Comparison of ENCODE assay signal across 1 cellular context in genomic region chr6:56255370-56255769, GRCh38.
TF ChIP-seq lines count a peak whose summit lies in the region.

No MANE protein-coding gene starts in this region.

TF ChIP-seq in H1, 55 proteins besides CTCF, POLR2A, EP300 and RAD21:
- no peak for TF ChIP-seq CHD7 (IDR thresholded peaks at IDR 0.05; ENCODE audit: insufficient replicate concordance, low read length)
- no peak for TF ChIP-seq SIRT6 (IDR thresholded peaks at IDR 0.05; ENCODE audit: low read length)
- TF ChIP-seq CEBPB (IDR thresholded peaks at IDR 0.05; ENCODE audit: low read depth, low read length): no peak
- TF ChIP-seq NANOG (IDR thresholded peaks at IDR 0.05; ENCODE audit: insufficient read depth, low read depth, low read length, poor library complexity, severe bottlenecking): no peak
- TF ChIP-seq CBX5 (IDR thresholded peaks at IDR 0.05; ENCODE audit: low read depth, low read length): no peak
- no peak for TF ChIP-seq TBP (IDR thresholded peaks at IDR 0.05; ENCODE audit: low read depth, low read length)
- TF ChIP-seq EZH2 (IDR thresholded peaks at IDR 0.05; ENCODE audit: low read depth, low read length, severe bottlenecking): no peak
- no peak for TF ChIP-seq TAF1 (IDR thresholded peaks at IDR 0.05; ENCODE audit: low read depth, low read length)
- TF ChIP-seq EGR1 (IDR thresholded peaks at IDR 0.05; ENCODE audit: borderline replicate concordance, low read depth, low read length): no peak
- TF ChIP-seq SIN3A (conservative IDR thresholded peaks at IDR 0.05 in 1 of 2, IDR thresholded peaks at IDR 0.05 in 1 of 2; ENCODE audit: low read depth in 1 of 2, low read length in 2 of 2): no peak
- TF ChIP-seq CREB1 (IDR thresholded peaks at IDR 0.05): no peak
- TF ChIP-seq POLR2AphosphoS5 (IDR thresholded peaks at IDR 0.05; ENCODE audit: low read depth, low read length): no peak
- TF ChIP-seq TCF12 (IDR thresholded peaks at IDR 0.05; ENCODE audit: low read depth, low read length): no peak
- TF ChIP-seq CHD2 (IDR thresholded peaks at IDR 0.05; ENCODE audit: low read length): no peak
- TF ChIP-seq JUN (IDR thresholded peaks at IDR 0.05; ENCODE audit: low read depth, low read length): no peak
- no peak for TF ChIP-seq SRF (IDR thresholded peaks at IDR 0.05; ENCODE audit: low read depth, low read length)
- no peak for TF ChIP-seq ATF2 (IDR thresholded peaks at IDR 0.05; ENCODE audit: low read length)
